17 cellular contexts compared by ENCODE assay signal in the genomic region with DNA sequence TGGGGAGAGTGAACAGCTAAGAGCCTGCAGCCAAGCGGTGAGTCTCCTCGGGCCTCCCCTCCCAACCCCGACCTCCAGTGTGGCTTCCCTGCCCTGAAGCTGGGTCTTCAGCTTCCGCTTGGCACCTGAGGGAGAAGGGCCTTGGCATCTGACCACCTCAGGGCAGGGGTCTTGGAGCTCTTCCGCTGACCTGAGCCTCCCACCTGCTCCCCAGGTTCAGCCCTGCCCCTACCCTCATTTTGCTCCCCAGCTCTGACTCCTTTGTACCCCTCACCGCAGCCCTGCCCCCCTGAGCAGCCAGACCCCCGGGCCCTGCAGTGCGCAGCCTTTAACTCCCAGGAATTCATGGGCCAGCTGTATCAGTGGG. TPM values are rescaled to one million over a fixed set of nuclear protein-coding genes. Genes with fewer than 3 reads are reported as not detected.
DNase-seq lines count a peak whose midpoint lies in the region; ATAC-seq, FAIRE-seq and TF ChIP-seq lines count a peak whose summit lies in the region.
"Had no signal": no experiment of that assay in that cellular context is flagged by ENCODE, and none has a peak within 500 bp of the region (broad histone marks: within the 10 kb centered on the region; RNA-seq: fewer than 3 reads in every experiment).

No MANE protein-coding gene starts in this region.

- H2BK5ac ChIP-seq in H1 (ENCODE audit: low read depth, low read length) (no peak overlapping the region), neuronal stem cell (ENCODE audit: low read length) (no peak overlapping the region)

- no peak for TF ChIP-seq RAD21 in H1 (IDR thresholded peaks at IDR 0.05 in 1 of 2, conservative IDR thresholded peaks at IDR 0.05 in 1 of 2; ENCODE audit: low read depth in 2 of 2, low read length in 2 of 2)

- H3K4me1 ChIP-seq in H1 (replicated peaks in 1 of 4; ENCODE audit: control insufficient read depth in 3 of 4, insufficient read depth in 4 of 4, low read length in 3 of 4) = peaks cover 2 to 21% (median 12%) of the 10 kb centered on the region in 4 experiments
- peaks cover 11 to 16% of the 10 kb centered on the region in 2 donors for H3K4me1 ChIP-seq in neuronal stem cell (ENCODE audit: control insufficient read depth in 2 of 2, insufficient read depth in 1 of 2, low read depth in 1 of 2, low read length in 2 of 2)
- peaks cover 61% of the 10 kb centered on the region for H3K4me1 ChIP-seq in vagina
- peaks cover 46% of the 10 kb centered on the region for H3K4me1 ChIP-seq in upper lobe of right lung

- no peak for FAIRE-seq in H1 (lab: Jason Lieb, UNC)

- no peaks in the 10 kb centered on the region for H3K79me2 ChIP-seq in H1 (ENCODE audit: control insufficient read depth in 1 of 2, insufficient read depth in 2 of 2, low read length in 2 of 2)

- H3K27me3 ChIP-seq in H1 (replicated peaks in 1 of 4; ENCODE audit: control insufficient read depth in 3 of 4, extremely low read depth in 1 of 4, insufficient read depth in 3 of 4, low read length in 3 of 4) (peaks cover 0 to 9% (median 2%) of the 10 kb centered on the region in 4 experiments; a peak in 4 of 7 replicates), neuronal stem cell (ENCODE audit: control insufficient read depth in 3 of 3, insufficient read depth in 3 of 3, low read depth in 1 of 3, low read length in 3 of 3) (peaks cover 0 to 10% (median 0%) of the 10 kb centered on the region in 3 experiments), vagina (no peaks in the 10 kb centered on the region), upper lobe of right lung (no peaks in the 10 kb centered on the region)
- H3K27me3 ChIP-seq: SJSA1 had no signal

- H2BK15ac ChIP-seq in H1 (ENCODE audit: low read length) (no peak overlapping the region), neuronal stem cell (ENCODE audit: low read length) (no peak overlapping the region)

- H3K4me2 ChIP-seq in H1 (ENCODE audit: insufficient read depth in 1 of 2, low read depth in 2 of 2, low read length in 2 of 2) (no peak overlapping the region), neuronal stem cell (ENCODE audit: insufficient read depth, low read length, poor library complexity, severe bottlenecking) (no peak overlapping the region)
- H3K4me2 ChIP-seq: GM23338 had no signal

- H3K9me3 ChIP-seq in H1 (ENCODE audit: insufficient read depth in 2 of 2, low read depth in 1 of 2, low read length in 1 of 2) (no peaks in the 10 kb centered on the region), neuronal stem cell (replicated peaks in 1 of 2; ENCODE audit: control insufficient read depth in 2 of 2, insufficient read depth in 1 of 2, low read depth in 1 of 2, low read length in 2 of 2) (peaks cover 0 to 2% of the 10 kb centered on the region in 2 donors), vagina (no peaks in the 10 kb centered on the region), upper lobe of right lung (no peaks in the 10 kb centered on the region)
- H3K9me3 ChIP-seq: SJSA1 had no signal

- H4K91ac ChIP-seq in H1 (replicated peaks; ENCODE audit: insufficient read length, low read length) (no peak overlapping the region), neuronal stem cell (ENCODE audit: low read depth, low read length, poor library complexity) (no peak overlapping the region)

- no peak overlapping the region for H2BK20ac ChIP-seq in H1 (ENCODE audit: low read length)

- CTCF ChIA-PET in RWPE1 (lab: Yijun Ruan, JAX) (interaction anchor here (1.2 kb wide), 1 partner anchor 21 kb away, joined by 4 read pairs; no protein-coding TSS in a partner anchor), H1 (lab: Charles Lee; ENCODE audit: partially characterized antibody) (interaction anchor here (0.6 to 1.7 kb wide), 7 partner anchors 10 to 104 kb away, joined by 3 to 11 read pairs (median 4); no protein-coding TSS in a partner anchor)

- H3K4ac ChIP-seq in H1 (replicated peaks; ENCODE audit: insufficient read length, low read depth, low read length) (no peak overlapping the region), neuronal stem cell (ENCODE audit: low read length) (no peak overlapping the region)

- H3K56ac ChIP-seq in H1 (replicated peaks; ENCODE audit: insufficient read length, low read depth, low read length) = no peak overlapping the region

- H3K18ac ChIP-seq in H1 (ENCODE audit: extremely low read depth, low read length) (no peak overlapping the region), neuronal stem cell (ENCODE audit: low read length) (no peak overlapping the region)

- H2BK12ac ChIP-seq in H1 (ENCODE audit: low read depth, low read length) (no peak overlapping the region), neuronal stem cell (ENCODE audit: low read length) (no peak overlapping the region)

- TF ChIP-seq CTCF in RWPE1 (conservative IDR thresholded peaks at IDR 0.05; ENCODE audit: low read depth) = no peak
- TF ChIP-seq CTCF in H1 (IDR thresholded peaks at IDR 0.05; ENCODE audit: control extremely low read depth in 1 of 3, insufficient read depth in 1 of 3, low read depth in 1 of 3, low read length in 3 of 3) = no peak
- TF ChIP-seq CTCF in vagina (IDR thresholded peaks at IDR 0.05) = no peak
- TF ChIP-seq CTCF in upper lobe of right lung (IDR thresholded peaks at IDR 0.05) = no peak

- no peak overlapping the region for H2BK120ac ChIP-seq in H1 (replicated peaks; ENCODE audit: low read depth, low read length)
- H2BK120ac ChIP-seq in neuronal stem cell (ENCODE audit: low read depth, low read length) = no peak overlapping the region

- intact Hi-C loops in vagina (cut with DNase I) = loop anchor here (5.0 kb wide), 1 partner anchor 37 kb away; the partner anchor contains the start of gene FALEC
- intact Hi-C loops in upper lobe of right lung (cut with DNase I) = no loop called here

- TF ChIP-seq POLR2A in H1 (IDR thresholded peaks at IDR 0.05; ENCODE audit: control extremely low read depth in 1 of 2, low read depth in 2 of 2, low read length in 2 of 2) (no peak), vagina (IDR thresholded peaks at IDR 0.05) (no peak)

- H3K9ac ChIP-seq in H1 (replicated peaks in 1 of 4; ENCODE audit: extremely low read depth in 1 of 4, low read depth in 3 of 4, low read length in 3 of 4) (no peak overlapping the region), neuronal stem cell (ENCODE audit: low read depth, low read length, poor library complexity) (no peak overlapping the region)

- no peak for ATAC-seq in upper lobe of right lung
- ATAC-seq: GM23338 had no signal

- H3K14ac ChIP-seq in H1 (ENCODE audit: insufficient read length) = no peak overlapping the region
- no peak overlapping the region for H3K14ac ChIP-seq in neuronal stem cell (ENCODE audit: low read length)

- peak overlapping the region; percentile 100 for H3K27ac ChIP-seq in RWPE1
- H3K27ac ChIP-seq in H1 (ENCODE audit: low read depth, low read length) = no peak overlapping the region
- H3K27ac ChIP-seq in neuronal stem cell (replicated peaks; ENCODE audit: low read length) = no peak overlapping the region
- H3K27ac ChIP-seq in vagina = peak overlapping the region; percentile 94
- H3K27ac ChIP-seq in upper lobe of right lung = no peak overlapping the region
- H3K27ac ChIP-seq: SJSA1 had no signal

- peaks cover 1 to 4% of the 10 kb centered on the region in 2 experiments for H4K20me1 ChIP-seq in H1 (replicated peaks in 1 of 2; ENCODE audit: control insufficient read depth in 1 of 2, insufficient read depth in 2 of 2, low read length in 2 of 2)

- DNase-seq in RWPE1 (ENCODE audit: low spot score) (no peak), H1 (ENCODE audit: low read depth in 1 of 2, low spot score in 2 of 2) (no peak), neuronal stem cell (ENCODE audit: low spot score) (no peak), vagina (ENCODE audit: extremely low spot score in 2 of 2) (no peak), upper lobe of right lung (no peak), NOMO-1 treated with DMSO at 0.1 percent for 48 hours (lab: John Stamatoyannopoulos, UW; ENCODE audit: unreplicated experiment) (no peak)
- DNase-seq in central memory CD4-positive, alpha-beta T cell = no peak
- DNase-seq: Karpas-422, NCI-H1105 treated with DMSO at 0.1 percent for 48 hours, NCI-H1930, NCI-H2171, NCI-H446 treated with DMSO at 0.1 percent for 48 hours, NCI-H82 had no signal

- 0 out of 2 replicates have a peak, but pooled peaks cover 3% of the 10 kb centered on the region for H3K79me1 ChIP-seq in H1 (ENCODE audit: low read depth, low read length)
- peaks cover 5% of the 10 kb centered on the region for H3K79me1 ChIP-seq in neuronal stem cell (ENCODE audit: low read depth, low read length)

- H2AFZ ChIP-seq in H1 (ENCODE audit: low read length) (no peak overlapping the region), neuronal stem cell (ENCODE audit: low read length) (no peak overlapping the region)
- H2AFZ ChIP-seq: GM23338 had no signal

- 90% methylated on average over 8 of the region's 8 CpGs; no CpG with 5 or more reads in 1 of the 2 experiments for WGBS in H1 (ENCODE audit: extremely low coverage in 1 of 2, insufficient coverage in 1 of 2, insufficient read length in 1 of 2, insufficient replicate concordance in 2 of 2, low coverage in 1 of 2, low lambda C conversion rate in 2 of 2, missing lambda C conversion rate in 1 of 2), 2 experiments
- WGBS in neuronal stem cell (ENCODE audit: extremely low coverage in 2 of 2, insufficient read length in 2 of 2, insufficient replicate concordance in 1 of 2), 2 donors = no CpG with 5 or more reads among the region's 8 CpGs

- peak overlapping the region; percentile 53; the same call in 1 of the 2 replicates for H4K8ac ChIP-seq in H1 (ENCODE audit: extremely low read depth, insufficient read depth, low read length)
- H4K8ac ChIP-seq in neuronal stem cell (ENCODE audit: low read depth, low read length) = no peak overlapping the region

- POLR2A ChIA-PET in RWPE1 (lab: Yijun Ruan, JAX; ENCODE audit: low non-redundant PET) = no interaction called here
- POLR2A ChIA-PET in H1 (lab: Charles Lee; ENCODE audit: partially characterized antibody) = interaction anchor here (0.6 to 43.7 kb wide), 7 partner anchors 7 to 368 kb away, joined by 3 to 1380 read pairs (median 5); partner anchors contain the start of genes ENSA and MCL1

- H3K4me3 ChIP-seq in H1 (ENCODE audit: extremely low read depth in 1 of 4, insufficient read depth in 2 of 4, low read depth in 3 of 4, low read length in 4 of 4) (no peak overlapping the region), neuronal stem cell (ENCODE audit: low read length in 2 of 2) (no peak overlapping the region), vagina (no peak overlapping the region), upper lobe of right lung (no peak overlapping the region)
- H3K4me3 ChIP-seq: GM23338, SJSA1 had no signal

- no peak overlapping the region for H4K5ac ChIP-seq in H1 (ENCODE audit: insufficient read length, low read depth, low read length)

- no peaks in the 10 kb centered on the region; the same call in 1 of the 2 replicates for H3K23me2 ChIP-seq in H1 (ENCODE audit: low read depth, low read length)

- peaks cover 0 to 4% (median 2%) of the 10 kb centered on the region in 4 experiments; a peak in 2 of 8 replicates for H3K36me3 ChIP-seq in H1 (ENCODE audit: control insufficient read depth in 2 of 4, insufficient read depth in 4 of 4, low read length in 3 of 4)
- peaks cover 3 to 4% of the 10 kb centered on the region in 2 donors for H3K36me3 ChIP-seq in neuronal stem cell (replicated peaks in 1 of 2; ENCODE audit: control insufficient read depth in 2 of 2, insufficient read depth in 2 of 2, low read length in 2 of 2)
- peaks cover 0 to 13% of the 10 kb centered on the region in 2 donors for H3K36me3 ChIP-seq in vagina
- peaks cover 12% of the 10 kb centered on the region for H3K36me3 ChIP-seq in upper lobe of right lung
- H3K36me3 ChIP-seq: SJSA1 had no signal

- H2AK5ac ChIP-seq in H1 (ENCODE audit: low read depth, low read length) (no peak overlapping the region), neuronal stem cell (ENCODE audit: low read depth, low read length) (peak overlapping the region; percentile 56)

- TF ChIP-seq EP300 in H1 (IDR thresholded peaks at IDR 0.05; ENCODE audit: borderline replicate concordance in 1 of 2, low read depth in 2 of 2, low read length in 2 of 2) = no peak

- no peak overlapping the region for H3K23ac ChIP-seq in H1 (ENCODE audit: insufficient read length)
- H3K23ac ChIP-seq in neuronal stem cell (ENCODE audit: low read depth, low read length, poor library complexity) = peak overlapping the region; percentile 77

RNA-seq across cellular contexts. Expression of gene ADAMTSL4, which starts 4.9 kb away (rescaled TPM):
- total RNA-seq in H1 (2021; fragmentation: NEBNext Ultra II Directional; extraction: Animal tissue kit (Norgen Biotek cat#: 25700)) = 5.3 and 5.4 TPM in 2 replicates
- 4.2 and 5.9 TPM in 2 replicates for polyA plus RNA-seq in H1 (2011; rRNA removed)
- polyA plus RNA-seq in H1 (2011; cell fraction: cytosol; rRNA removed) = 3.1 TPM
- 26.7 TPM for polyA plus RNA-seq in H1 (2011; cell fraction: nucleus; rRNA removed)
- 4.9 to 7.2 TPM (median 6.7 TPM) in 4 replicates for polyA plus RNA-seq in H1 (2012, experiment 1 of 2)
- polyA plus RNA-seq in H1 (2012, experiment 2 of 2) = 3.8 TPM
- polyA plus RNA-seq in H1 (2013, experiment 1 of 2) = 9.2 TPM
- 8.1 TPM for polyA plus RNA-seq in H1 (2013, experiment 2 of 2)
- polyA minus RNA-seq in H1 (2011; rRNA and poly(A)+ RNA removed) = 0.73 and 0.85 TPM in 2 replicates
- 2.6 TPM for polyA minus RNA-seq in H1 (2011; cell fraction: cytosol; rRNA and poly(A)+ RNA removed)
- 3.5 TPM for polyA minus RNA-seq in H1 (2011; cell fraction: nucleus; rRNA and poly(A)+ RNA removed)
- 0.14 TPM for polyA plus RNA-seq in neuronal stem cell (2013, experiment 1 of 2)
- polyA plus RNA-seq in neuronal stem cell (2013, experiment 2 of 2) = 0.17 TPM
- total RNA-seq in vagina (64.6 TPM), upper lobe of right lung (99.2 TPM)

RNA-seq across cellular contexts. Expression of gene MCL1, which starts 25.3 kb away (rescaled TPM):
- 196 and 218 TPM in 2 replicates for total RNA-seq in H1 (2021; fragmentation: NEBNext Ultra II Directional; extraction: Animal tissue kit (Norgen Biotek cat#: 25700))
- polyA plus RNA-seq in H1 (2011; rRNA removed) = 57.5 and 61.1 TPM in 2 replicates
- polyA plus RNA-seq in H1 (2011; cell fraction: cytosol; rRNA removed) = 78.4 TPM
- 85.5 TPM for polyA plus RNA-seq in H1 (2011; cell fraction: nucleus; rRNA removed)
- 93.2 to 159 TPM (median 119 TPM) in 4 replicates for polyA plus RNA-seq in H1 (2012, experiment 1 of 2)
- polyA plus RNA-seq in H1 (2012, experiment 2 of 2) = 18.8 TPM
- polyA plus RNA-seq in H1 (2013, experiment 1 of 2) = 116 TPM
- 123 TPM for polyA plus RNA-seq in H1 (2013, experiment 2 of 2)
- 104 and 119 TPM in 2 replicates for polyA minus RNA-seq in H1 (2011; rRNA and poly(A)+ RNA removed)
- polyA minus RNA-seq in H1 (2011; cell fraction: cytosol; rRNA and poly(A)+ RNA removed) = 98.4 TPM
- polyA minus RNA-seq in H1 (2011; cell fraction: nucleus; rRNA and poly(A)+ RNA removed) = 171 TPM
- polyA plus RNA-seq in neuronal stem cell (2013, experiment 1 of 2) = 117 TPM
- polyA plus RNA-seq in neuronal stem cell (2013, experiment 2 of 2) = 117 TPM
- 181 TPM for total RNA-seq in vagina
- 325 TPM for total RNA-seq in upper lobe of right lung

RNA-seq across cellular contexts. Expression of gene FALEC, which starts 38.5 kb away (rescaled TPM):
- total RNA-seq in H1 (2021; fragmentation: NEBNext Ultra II Directional; extraction: Animal tissue kit (Norgen Biotek cat#: 25700)) = 1.1 TPM in 1 of 2 replicates, not detected in the other
- not detected in 2 replicates for polyA plus RNA-seq in H1 (2011; rRNA removed)
- polyA plus RNA-seq in H1 (2011; cell fraction: cytosol; rRNA removed) = 0.19 TPM
- not detected for polyA plus RNA-seq in H1 (2011; cell fraction: nucleus; rRNA removed)
- 0.36 to 1.0 TPM (median 0.75 TPM) in 4 replicates for polyA plus RNA-seq in H1 (2012, experiment 1 of 2)
- not detected for polyA plus RNA-seq in H1 (2012, experiment 2 of 2)
- 0.45 TPM for polyA plus RNA-seq in H1 (2013, experiment 1 of 2)
- 0.11 TPM for polyA plus RNA-seq in H1 (2013, experiment 2 of 2)
- 0.57 TPM in 1 of 2 replicates, not detected in the other for polyA minus RNA-seq in H1 (2011; rRNA and poly(A)+ RNA removed)
- not detected for polyA minus RNA-seq in H1 (2011; cell fraction: cytosol; rRNA and poly(A)+ RNA removed)
- polyA minus RNA-seq in H1 (2011; cell fraction: nucleus; rRNA and poly(A)+ RNA removed) = not detected
- polyA plus RNA-seq in neuronal stem cell (2013, experiment 1 of 2) = 0.67 TPM
- polyA plus RNA-seq in neuronal stem cell (2013, experiment 2 of 2) = 1.1 TPM
- total RNA-seq in vagina (not detected), upper lobe of right lung (1.0 TPM)
- total RNA-seq: GM23338, RPMI7951, SJSA1 had no signal
- polyA plus RNA-seq: BJ had no signal

RNA-seq across cellular contexts. Expression of gene ECM1, which starts 46.2 kb away (rescaled TPM):
- total RNA-seq in H1 (2021; fragmentation: NEBNext Ultra II Directional; extraction: Animal tissue kit (Norgen Biotek cat#: 25700)) = 0.73 and 0.95 TPM in 2 replicates
- polyA plus RNA-seq in H1 (2011; rRNA removed) = 0.98 and 1.1 TPM in 2 replicates
- polyA plus RNA-seq in H1 (2011; cell fraction: cytosol; rRNA removed) = 1.0 TPM
- 5.8 TPM for polyA plus RNA-seq in H1 (2011; cell fraction: nucleus; rRNA removed)
- polyA plus RNA-seq in H1 (2012, experiment 1 of 2) = 0.83 to 1.3 TPM (median 1.2 TPM) in 4 replicates
- 0.63 TPM for polyA plus RNA-seq in H1 (2012, experiment 2 of 2)
- polyA plus RNA-seq in H1 (2013, experiment 1 of 2) = 0.81 TPM
- 0.87 TPM for polyA plus RNA-seq in H1 (2013, experiment 2 of 2)
- polyA minus RNA-seq in H1 (2011; rRNA and poly(A)+ RNA removed) = 0.32 and 0.37 TPM in 2 replicates
- polyA minus RNA-seq in H1 (2011; cell fraction: cytosol; rRNA and poly(A)+ RNA removed) = not detected
- 1.7 TPM for polyA minus RNA-seq in H1 (2011; cell fraction: nucleus; rRNA and poly(A)+ RNA removed)
- 0.91 TPM for polyA plus RNA-seq in neuronal stem cell (2013, experiment 1 of 2)
- polyA plus RNA-seq in neuronal stem cell (2013, experiment 2 of 2) = 0.91 TPM
- total RNA-seq in vagina (130 TPM), upper lobe of right lung (15.5 TPM)

Comparison
In these comparisons a context has a peak if more than half of its experiments do, and no peak if none do; other contexts are left out.
1. H3K27ac ChIP-seq: peak in RWPE1 (single experiment) and vagina (single experiment); none in H1 (single experiment), neuronal stem cell (single experiment) and upper lobe of right lung (single experiment).
2. RNA of gene ADAMTSL4, which starts 4.9 kb away (total RNA-seq): 99.2 TPM in upper lobe of right lung (single experiment) and 64.6 TPM in vagina (single experiment); 5.3 to 5.4 TPM in H1; every median in the first group is over 10 times any median in the second.